ENCODE assay signal across 20 cellular contexts in genomic region chr1:13947658-13948057, GRCh38.
"Had no signal": no experiment of that assay in that cellular context is flagged by ENCODE, and none has a peak within 500 bp of the region (broad histone marks: within the 10 kb centered on the region; RNA-seq: fewer than 3 reads in every experiment).

No MANE protein-coding gene starts in this region.

- H3K36me3 ChIP-seq: gastrocnemius medialis, prostate gland, tibial nerve, upper lobe of right lung had no signal

- H2AFZ ChIP-seq: parathyroid adenoma had no signal

- FAIRE-seq: endometrium, kidney had no signal

- H3K4me3 ChIP-seq: gastrocnemius medialis, lung, prostate gland, tibial nerve, upper lobe of right lung had no signal

- DNase-seq: central memory CD4-positive, alpha-beta T cell; effector memory CD4-positive, alpha-beta T cell; gastrocnemius medialis; glutamatergic neuron; immature natural killer cell; kidney; left cardiac atrium; left ventricle myocardium superior; mesendoderm; naive B cell; occipital lobe; stimulated activated naive CD4-positive, alpha-beta T cell treated with Interleukin-2 at 50 U/mL for 16 hours; upper lobe of right lung had no signal

- H3K27me3 ChIP-seq: gastrocnemius medialis, tibial nerve, upper lobe of right lung had no signal

- H3K4me3 Mint-ChIP-seq: immature natural killer cell, naive B cell, nephron had no signal

- H3K9me3 ChIP-seq: gastrocnemius medialis, prostate gland had no signal

- ATAC-seq: esophagus mucosa, gastrocnemius medialis, left ventricle myocardium superior, upper lobe of right lung had no signal

- H3K79me2 ChIP-seq: parathyroid adenoma had no signal

- H3K4me1 Mint-ChIP-seq: immature natural killer cell, naive B cell, nephron had no signal

- H3K4me1 ChIP-seq: gastrocnemius medialis, parathyroid adenoma, prostate gland, tibial nerve, upper lobe of right lung had no signal

- H3K9ac ChIP-seq: parathyroid adenoma had no signal

- H3K27ac Mint-ChIP-seq: immature natural killer cell, naive B cell, nephron had no signal
